ENCODE assay signal across 20 cellular contexts in the genomic region with DNA sequence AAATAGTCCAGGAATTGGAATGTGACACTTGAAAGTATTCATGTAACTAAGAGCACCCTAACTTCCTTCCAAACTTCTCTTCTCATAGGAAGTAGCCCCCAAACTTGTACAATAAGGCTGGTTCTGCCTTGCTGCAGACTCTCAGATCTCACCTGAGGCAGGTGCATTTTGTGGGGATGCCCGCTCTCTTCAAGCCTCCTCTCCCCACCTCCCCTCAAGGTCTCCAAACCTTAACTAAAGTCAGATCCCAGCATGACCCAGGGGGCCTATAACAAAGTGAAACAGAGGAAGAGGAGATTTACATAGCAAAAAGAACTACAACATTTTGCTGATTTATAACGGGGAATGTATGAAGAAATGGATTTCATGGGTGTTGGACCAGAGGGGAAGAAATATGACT. TPM values are rescaled to one million over a fixed set of nuclear protein-coding genes. Genes with fewer than 3 reads are reported as not detected.
"Had no signal": no experiment of that assay in that cellular context is flagged by ENCODE, and none has a peak within 500 bp of the region (broad histone marks: within the 10 kb centered on the region; RNA-seq: fewer than 3 reads in every experiment).

No MANE protein-coding gene starts in this region.

- H3K27me3 Mint-ChIP-seq: naive thymus-derived CD8-positive, alpha-beta T cell; stimulated activated naive B cell treated with anti-CD40 and anti-IgM and Interleukin-4, amounts not matched to agents 10 μg/mL and 1 μg/mL and 100 μg/mL, for 72 hours had no signal

- H3K4me1 ChIP-seq: body of pancreas, gastroesophageal sphincter, prostate gland, upper lobe of left lung had no signal

- H3K9me3 Mint-ChIP-seq: naive thymus-derived CD8-positive, alpha-beta T cell; stimulated activated naive B cell treated with anti-CD40 and anti-IgM and Interleukin-4, amounts not matched to agents 10 μg/mL and 1 μg/mL and 100 μg/mL, for 72 hours had no signal

- H3K4me1 Mint-ChIP-seq: mesothelial cell of epicardium had no signal

- H3K27me3 ChIP-seq: body of pancreas, gastroesophageal sphincter, neutrophil, ovary, upper lobe of left lung had no signal

- ATAC-seq: activated T-cell treated with anti-CD3 and anti-CD28 coated beads, Interleukin-2, amount 50 U/mL, for 72 hours; body of pancreas; gastroesophageal sphincter; left ventricle myocardium superior; naive thymus-derived CD8-positive, alpha-beta T cell; stimulated activated naive B cell treated with anti-CD40 and anti-IgM and Interleukin-4, amounts not matched to agents 10 μg/mL and 1 μg/mL and 100 μg/mL, for 72 hours had no signal

- H3K9me3 ChIP-seq: body of pancreas, gastroesophageal sphincter, neutrophil, ovary, prostate gland, upper lobe of left lung had no signal

- H3K27ac Mint-ChIP-seq: activated T-cell treated with anti-CD3 and anti-CD28 coated beads, Interleukin-2, amount 50 U/mL, for 72 hours; mesothelial cell of epicardium; stimulated activated naive B cell treated with anti-CD40 and anti-IgM and Interleukin-4, amounts not matched to agents 10 μg/mL and 1 μg/mL and 100 μg/mL, for 72 hours had no signal

- H3K4me3 Mint-ChIP-seq: mesothelial cell of epicardium; naive thymus-derived CD8-positive, alpha-beta T cell; stimulated activated naive B cell treated with anti-CD40 and anti-IgM and Interleukin-4, amounts not matched to agents 10 μg/mL and 1 μg/mL and 100 μg/mL, for 72 hours had no signal

- H3K36me3 Mint-ChIP-seq: mesothelial cell of epicardium; naive thymus-derived CD8-positive, alpha-beta T cell; stimulated activated naive B cell treated with anti-CD40 and anti-IgM and Interleukin-4, amounts not matched to agents 10 μg/mL and 1 μg/mL and 100 μg/mL, for 72 hours had no signal

- H3K27ac ChIP-seq: body of pancreas, epithelial cell of prostate, gastroesophageal sphincter, neutrophil, ovary, prostate gland, upper lobe of left lung, WERI-Rb-1 had no signal

- DNase-seq: activated gamma-delta T cell treated with Interleukin-2 at 50 U/mL for 16 hours; activated T-cell treated with anti-CD3 and anti-CD28 coated beads, Interleukin-2, amount 50 U/mL, for 72 hours; anterior cingulate cortex; body of pancreas; head of caudate nucleus; hypothalamus; left ventricle myocardium superior; mammary epithelial cell; naive thymus-derived CD8-positive, alpha-beta T cell; ovary; stimulated activated CD4-positive, alpha-beta T cell treated with anti-CD3 and anti-CD28 coated beads, Interleukin-2, amount 100 ng/mL, for 48 hours; stimulated activated CD8-positive, alpha-beta memory T cell treated with anti-CD3 and anti-CD28 coated beads, Interleukin-4, amount 100 ng/mL, for 48 hours; stimulated activated naive B cell treated with anti-CD40 and anti-IgM and Interleukin-4, amounts not matched to agents 10 μg/mL and 1 μg/mL and 100 μg/mL, for 72 hours; upper lobe of left lung; WERI-Rb-1 had no signal

RNA-seq across cellular contexts. Expression of a gene that starts 23.6 kb away (rescaled TPM):
- total RNA-seq: naive thymus-derived CD8-positive, alpha-beta T cell; prostate gland had no signal
